In the genomic region with DNA sequence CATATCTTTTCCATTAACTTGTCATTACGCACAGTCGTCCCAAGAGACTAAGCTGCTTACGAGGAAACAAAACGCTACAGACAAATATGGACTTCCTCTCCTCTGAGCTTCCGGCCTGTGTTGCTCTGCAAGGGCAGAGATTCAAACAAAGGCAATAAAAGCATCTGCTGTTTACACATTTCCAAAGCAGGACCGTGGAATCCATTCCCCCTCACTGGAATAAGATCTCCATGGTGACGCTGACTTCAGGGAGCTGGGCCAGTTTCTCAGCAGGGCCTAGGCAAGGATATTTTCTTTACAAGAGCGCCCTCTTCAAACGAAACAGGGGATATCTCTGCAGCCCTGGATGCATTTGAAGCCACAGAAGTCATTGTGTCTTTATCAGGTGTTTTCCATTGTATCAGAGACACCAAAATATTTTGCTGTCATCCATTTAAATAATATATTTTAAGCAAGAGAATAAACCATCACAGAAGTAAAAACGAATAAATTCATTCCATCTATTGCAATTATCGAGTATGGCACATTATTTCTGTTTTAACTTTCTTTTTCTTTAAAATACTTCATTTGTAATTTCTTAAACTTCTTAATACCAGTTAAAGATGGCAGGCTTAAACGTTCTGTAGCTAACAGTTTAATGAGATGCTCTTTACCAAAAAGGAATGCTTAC, we compare ENCODE assay signal across 8 cellular contexts.
DNase-seq lines count a peak whose midpoint lies in the region; ATAC-seq and TF ChIP-seq lines count a peak whose summit lies in the region.

No MANE protein-coding gene starts in this region.

- TF ChIP-seq CTCF in colonic mucosa (IDR thresholded peaks at IDR 0.05) (no peak), tibial artery (IDR thresholded peaks at IDR 0.05) (peak; percentile 59 to 62)

- H3K9ac ChIP-seq in colonic mucosa (ENCODE audit: low read depth in 2 of 2, low read length in 2 of 2) = no peak overlapping the region

- intact Hi-C loops in colonic mucosa (cut with DNase I) = no loop called here
- intact Hi-C loops in tibial artery (cut with DNase I; ENCODE audit: low total_unique reads) = no loop called here

- H3K9me3 ChIP-seq in colonic mucosa = no peaks in the 10 kb centered on the region
- H3K9me3 ChIP-seq in tibial artery = no peaks in the 10 kb centered on the region

- H3K4me1 ChIP-seq in colonic mucosa = no peaks in the 10 kb centered on the region
- peaks cover 0 to 35% (median 18%) of the 10 kb centered on the region in 4 donors for H3K4me1 ChIP-seq in tibial artery

- no peak overlapping the region for H3K27ac ChIP-seq in colonic mucosa
- H3K27ac ChIP-seq in tibial artery = peak overlapping the region; percentile 8 to 13

- H3K4me3 ChIP-seq in colonic mucosa (no peak overlapping the region), tibial artery (peak overlapping the region; percentile 13 to 28)

- peak; percentile 64 for DNase-seq in Caki2 (ENCODE audit: low read depth)
- peak; percentile 98 for DNase-seq in NCI-H748 treated with DMSO at 0.1 percent for 48 hours (lab: John Stamatoyannopoulos, UW)
- peak; percentile 58 for DNase-seq in colonic mucosa
- DNase-seq in left kidney (ENCODE audit: low read depth, low spot score) = peak; percentile 95
- peak; percentile 86 to 89 for DNase-seq in tibial artery

- in situ Hi-C loops in Caki2 (cut with HindIII; ENCODE audit: low pct_unique_long_range_greater_than_20kb, low sequenced_read_pairs) = no loop called here

- H3K36me3 ChIP-seq in colonic mucosa (no peaks in the 10 kb centered on the region), tibial artery (no peaks in the 10 kb centered on the region)

- ATAC-seq in HG03439 (IDR thresholded peaks at IDR 0.05; ENCODE audit: unreplicated experiment) = peak; percentile 73
- no peak for ATAC-seq in GM19328 (IDR thresholded peaks at IDR 0.05; ENCODE audit: unreplicated experiment)
- ATAC-seq in GM21825 (IDR thresholded peaks at IDR 0.05; ENCODE audit: unreplicated experiment) = no peak

- H3K27me3 ChIP-seq in colonic mucosa (no peaks in the 10 kb centered on the region), tibial artery (no peaks in the 10 kb centered on the region)
